Comparison of ENCODE assay signal across 8 cellular contexts in the genomic region with DNA sequence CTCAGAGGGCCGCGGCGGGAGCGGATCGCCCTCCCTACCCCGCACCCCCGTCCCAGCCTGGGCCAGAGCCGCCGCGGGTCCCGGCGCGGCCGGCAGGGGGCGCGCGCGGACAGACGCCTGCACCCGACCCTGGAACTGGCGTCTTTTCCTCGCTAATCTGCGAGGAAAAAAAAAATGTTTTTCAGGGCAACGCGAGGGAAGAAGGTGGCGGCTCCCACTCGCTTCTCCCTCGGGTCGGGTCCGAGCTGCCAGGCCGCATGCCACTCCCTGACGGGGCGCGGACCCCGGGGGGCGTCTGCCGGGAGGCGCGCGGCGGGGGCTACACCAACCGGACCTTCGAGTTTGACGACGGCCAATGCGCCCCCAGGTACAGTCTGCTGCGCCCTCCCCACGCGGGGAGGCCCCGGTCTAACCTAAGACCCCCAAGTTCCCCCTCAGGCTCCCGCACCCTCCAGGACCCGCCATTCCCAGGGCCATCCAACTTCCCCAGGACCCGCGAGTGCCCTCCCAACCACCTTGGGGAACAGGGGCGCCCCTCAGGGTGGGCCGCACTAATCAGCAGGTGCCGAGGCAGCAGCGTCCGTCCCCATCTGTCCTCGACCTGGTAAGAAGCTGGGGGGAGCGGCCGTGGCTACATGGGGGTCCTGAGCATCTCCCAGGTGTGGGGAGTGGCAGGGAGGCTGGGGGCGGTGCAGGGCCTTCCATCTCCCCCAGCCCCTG. TPM values are rescaled to one million over a fixed set of nuclear protein-coding genes. Genes with fewer than 3 reads are reported as not detected.
A peak's percentile ranks its signal among the peaks of the same experiment; 100 is the strongest.
DNase-seq lines count a peak whose midpoint lies in the region; ATAC-seq lines count a peak whose summit lies in the region.

A gene (plus strand): TSS at position 184 of the 720 bp plus-strand sequence. CDS start 74 bp downstream, at position 258.

- DNase-seq in Caki2 (ENCODE audit: low read depth) (peak; percentile 34), HT1080 (ENCODE audit: low read depth) (peak; percentile 34), T-helper 2 cell (peak; percentile 10 to 33 (median 27)), astrocyte of the hippocampus (ENCODE audit: low read depth, low spot score) (peak; percentile 81), iPS-NIHi11 (ENCODE audit: low spot score) (peak; percentile 99)
- peak; percentile 12 to 34 (median 28) for DNase-seq in stimulated activated CD4-positive, alpha-beta T cell treated with anti-CD3 and anti-CD28 coated beads, Interleukin-1b, Interleukin-23, amount 100 ng/mL, for 24 hours (ENCODE audit: low read depth in 4 of 4, low spot score in 1 of 4)

- in situ Hi-C loops in Caki2 (cut with HindIII; ENCODE audit: low pct_unique_long_range_greater_than_20kb, low sequenced_read_pairs) = no loop called here

- ATAC-seq in GM18873 (IDR thresholded peaks at IDR 0.05; ENCODE audit: low FRiP score, unreplicated experiment) = no peak
- no peak for ATAC-seq in HG02642 (IDR thresholded peaks at IDR 0.05; ENCODE audit: poor library complexity, unreplicated experiment)

RNA-seq across cellular contexts. Expression of the gene that starts here (rescaled TPM):
- total RNA-seq in Caki2 (2014; rRNA removed; shearing (Covaris generic); ENCODE audit: low replicate concordance) = not detected in 2 replicates
- not detected in 2 replicates for total RNA-seq in HT1080 (2014; rRNA removed; shearing (Covaris generic))
- polyA plus RNA-seq in HT1080 (2015; cell fraction: cytosol; rRNA removed) = not detected in 2 replicates
- polyA plus RNA-seq in HT1080 (2015; cell fraction: nucleus; rRNA removed) = not detected in 2 replicates

Comparison
In these comparisons a context has a peak if more than half of its experiments do, and no peak if none do; other contexts are left out.
1. Peak in DNase-seq in Caki2; RNA of the gene not detected or under 1 TPM.
2. Peak in DNase-seq in HT1080; RNA of the gene not detected or under 1 TPM.
3. DNase-seq: peak in every context shown above with its lines; median percentile 99 in iPS-NIHi11; 81 in astrocyte of the hippocampus; 34 in Caki2; 34 in HT1080; 28 in stimulated activated CD4-positive, alpha-beta T cell treated with anti-CD3 and anti-CD28 coated beads, Interleukin-1b, Interleukin-23, amount 100 ng/mL, for 24 hours; 27 in T-helper 2 cell.